In genomic region chr22:23071163-23072034, GRCh38 we compare ENCODE assay signal across 8 cellular contexts. TPM values are rescaled to one million over a fixed set of nuclear protein-coding genes. Genes with fewer than 3 reads are reported as not detected.
DNase-seq lines count a peak whose midpoint lies in the region; ATAC-seq and TF ChIP-seq lines count a peak whose summit lies in the region.

No MANE protein-coding gene starts in this region.

- H3K27ac ChIP-seq in CD4-positive, alpha-beta memory T cell (ENCODE audit: low read depth, low read length): no peak overlapping the region
- peak overlapping the region; percentile 8 to 76 (median 40) for H3K27ac ChIP-seq in esophagus squamous epithelium

- peak overlapping the region in 4 of 7 donors; percentile 70 to 87 (median 76) for H3K27ac Mint-ChIP-seq in CD4-positive, alpha-beta memory T cell

- peaks cover 0 to 2% of the 10 kb centered on the region in 2 donors for H3K27me3 Mint-ChIP-seq in CD4-positive, alpha-beta memory T cell

- no peaks in the 10 kb centered on the region for H3K36me3 ChIP-seq in CD4-positive, alpha-beta memory T cell (ENCODE audit: insufficient read depth, low read length)
- H3K36me3 ChIP-seq in NT2/D1 (ENCODE audit: insufficient read depth, insufficient read length, low read length) (no peaks in the 10 kb centered on the region), esophagus squamous epithelium (no peaks in the 10 kb centered on the region)

- intact Hi-C loops in CD4-positive, alpha-beta memory T cell (cut with micrococcal nuclease): loop anchor here (2.0 kb wide), 1 partner anchor 73 kb away; the partner anchor contains the start of gene RAB36
- intact Hi-C loops in esophagus squamous epithelium (cut with DNase I): no loop called here
- intact Hi-C loops in posterior vena cava (cut with DNase I): no loop called here

- H3K27me3 ChIP-seq in CD4-positive, alpha-beta memory T cell (ENCODE audit: insufficient read depth, low read length): peaks cover 3% of the 10 kb centered on the region
- H3K27me3 ChIP-seq in NT2/D1 (ENCODE audit: insufficient read depth, insufficient read length) (peaks cover 52% of the 10 kb centered on the region), esophagus squamous epithelium (peaks cover 0 to 51% (median 0%) of the 10 kb centered on the region in 4 donors)

- no peak for DNase-seq in CD4-positive, alpha-beta memory T cell
- DNase-seq in NT2/D1 (ENCODE audit: low read depth, low spot score) (no peak), esophagus squamous epithelium (lab: John Stamatoyannopoulos, UW) (no peak), posterior vena cava (ENCODE audit: low spot score) (peak; percentile 67), glomerular visceral epithelial cell (ENCODE audit: extremely low spot score) (no peak)

- H3K9me3 ChIP-seq in CD4-positive, alpha-beta memory T cell (ENCODE audit: control insufficient read depth in 1 of 2, low read length in 2 of 2): no peaks in the 10 kb centered on the region
- H3K9me3 ChIP-seq in NT2/D1 (ENCODE audit: insufficient read depth, low read length): no peaks in the 10 kb centered on the region
- H3K9me3 ChIP-seq in esophagus squamous epithelium: no peaks in the 10 kb centered on the region

- TF ChIP-seq CTCF in esophagus squamous epithelium (IDR thresholded peaks at IDR 0.05): no peak

- TF ChIP-seq POLR2A in esophagus squamous epithelium (IDR thresholded peaks at IDR 0.05): no peak

- H3K9me3 Mint-ChIP-seq in CD4-positive, alpha-beta memory T cell: no peaks in the 10 kb centered on the region

- peaks cover 11% of the 10 kb centered on the region for H3K4me1 ChIP-seq in CD4-positive, alpha-beta memory T cell (ENCODE audit: insufficient read depth, low read length)
- H3K4me1 ChIP-seq in NT2/D1 (ENCODE audit: insufficient read depth, insufficient read length) (peaks cover 5% of the 10 kb centered on the region), esophagus squamous epithelium (peaks cover 6 to 26% (median 11%) of the 10 kb centered on the region in 3 donors)

- H3K4me3 Mint-ChIP-seq in CD4-positive, alpha-beta memory T cell: peak overlapping the region; percentile 61 to 79 (median 74)

- POLR2A ChIA-PET in CD4-positive, alpha-beta memory T cell (lab: Charles Lee; ENCODE audit: partially characterized antibody): interaction anchor here (1.5 kb wide), 1 partner anchor 66 kb away, joined by 7 read pairs; no protein-coding TSS in a partner anchor

- no peak overlapping the region for H3K4me3 ChIP-seq in CD4-positive, alpha-beta memory T cell (ENCODE audit: low read length in 2 of 2)
- peak overlapping the region; percentile 40 for H3K4me3 ChIP-seq in NT2/D1 (ENCODE audit: insufficient read length, low read depth)
- H3K4me3 ChIP-seq in esophagus squamous epithelium: peak overlapping the region; percentile 34 to 72 (median 53)

- CTCF ChIA-PET in CD4-positive, alpha-beta memory T cell (lab: Charles Lee; ENCODE audit: partially characterized antibody): no interaction called here

- WGBS in esophagus squamous epithelium, 2 donors: 56 to 65% methylated on average over 19 to 25 of the region's 32 CpGs

- H3K9ac ChIP-seq in NT2/D1 (ENCODE audit: insufficient read length, low read depth): peak overlapping the region; percentile 64

- H3K36me3 Mint-ChIP-seq in CD4-positive, alpha-beta memory T cell: no peaks in the 10 kb centered on the region

- no peak for ATAC-seq in HG03139 (IDR thresholded peaks at IDR 0.05; ENCODE audit: unreplicated experiment)
- no peak for ATAC-seq in GM18502 (IDR thresholded peaks at IDR 0.05; ENCODE audit: poor library complexity, unreplicated experiment)
- ATAC-seq in GM21447 (IDR thresholded peaks at IDR 0.05; ENCODE audit: unreplicated experiment): no peak

- H3K4me1 Mint-ChIP-seq in CD4-positive, alpha-beta memory T cell: peaks cover 4 to 23% (median 8%) of the 10 kb centered on the region in 4 donors

RNA-seq across cellular contexts. Expression of gene GNAZ, which starts 1.1 kb away (rescaled TPM):
- total RNA-seq in CD4-positive, alpha-beta memory T cell: under 1 TPM; 0.36 to 0.76 TPM
- polyA plus RNA-seq in CD4-positive, alpha-beta memory T cell: under 1 TPM in 1 of 2 donors, not detected in 1; 0.05 TPM
- 1 to 10 TPM in 3 of 4 donors, under 1 TPM in 1; 0.64 to 9.9 (median 2.6) TPM for total RNA-seq in esophagus squamous epithelium
- total RNA-seq in posterior vena cava: 10 to 100 TPM; 34.3 to 37.0 TPM

Comparison
In these comparisons a context has a peak if more than half of its experiments do, and no peak if none do; other contexts are left out.
1. H3K4me3 ChIP-seq: peak in NT2/D1 (single experiment) and esophagus squamous epithelium (4 of 4); none in CD4-positive, alpha-beta memory T cell (0 of 2).